1 cellular context compared by ENCODE assay signal in the genomic region with DNA sequence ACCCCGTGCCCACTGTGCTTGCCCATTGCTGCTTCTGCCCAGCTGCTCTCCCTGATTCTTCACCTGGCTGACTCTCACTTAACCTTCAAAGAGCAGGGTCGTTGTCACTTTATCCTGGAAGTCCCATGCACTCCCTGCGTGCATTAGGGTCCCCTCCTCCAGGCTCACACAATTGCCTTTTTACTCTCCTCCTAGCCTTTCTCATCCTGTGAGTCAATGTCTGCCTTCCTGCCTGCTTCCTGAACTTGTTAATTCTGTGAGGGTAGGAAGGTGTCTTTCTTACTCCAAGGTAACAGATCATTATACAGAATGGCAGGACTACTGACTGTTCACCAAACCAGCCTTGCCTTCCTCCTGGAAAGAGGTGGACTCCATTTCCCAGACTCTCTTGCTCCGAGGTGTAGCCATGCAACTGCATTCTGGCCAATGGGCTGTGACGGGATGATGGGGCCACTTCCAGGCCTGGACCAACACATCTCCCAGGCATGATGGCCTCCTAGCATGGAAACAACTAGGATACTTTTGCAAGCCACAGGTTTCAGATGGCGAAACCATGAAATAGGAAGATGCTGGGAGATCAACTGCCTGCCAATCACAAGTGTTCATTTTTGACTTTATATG.
TF ChIP-seq lines count a peak whose summit lies in the region.

No MANE protein-coding gene starts in this region.

TF ChIP-seq in K562, 482 proteins besides CTCF, POLR2A, EP300 and RAD21 (continued from another document):
- TF ChIP-seq, protein P1, sequence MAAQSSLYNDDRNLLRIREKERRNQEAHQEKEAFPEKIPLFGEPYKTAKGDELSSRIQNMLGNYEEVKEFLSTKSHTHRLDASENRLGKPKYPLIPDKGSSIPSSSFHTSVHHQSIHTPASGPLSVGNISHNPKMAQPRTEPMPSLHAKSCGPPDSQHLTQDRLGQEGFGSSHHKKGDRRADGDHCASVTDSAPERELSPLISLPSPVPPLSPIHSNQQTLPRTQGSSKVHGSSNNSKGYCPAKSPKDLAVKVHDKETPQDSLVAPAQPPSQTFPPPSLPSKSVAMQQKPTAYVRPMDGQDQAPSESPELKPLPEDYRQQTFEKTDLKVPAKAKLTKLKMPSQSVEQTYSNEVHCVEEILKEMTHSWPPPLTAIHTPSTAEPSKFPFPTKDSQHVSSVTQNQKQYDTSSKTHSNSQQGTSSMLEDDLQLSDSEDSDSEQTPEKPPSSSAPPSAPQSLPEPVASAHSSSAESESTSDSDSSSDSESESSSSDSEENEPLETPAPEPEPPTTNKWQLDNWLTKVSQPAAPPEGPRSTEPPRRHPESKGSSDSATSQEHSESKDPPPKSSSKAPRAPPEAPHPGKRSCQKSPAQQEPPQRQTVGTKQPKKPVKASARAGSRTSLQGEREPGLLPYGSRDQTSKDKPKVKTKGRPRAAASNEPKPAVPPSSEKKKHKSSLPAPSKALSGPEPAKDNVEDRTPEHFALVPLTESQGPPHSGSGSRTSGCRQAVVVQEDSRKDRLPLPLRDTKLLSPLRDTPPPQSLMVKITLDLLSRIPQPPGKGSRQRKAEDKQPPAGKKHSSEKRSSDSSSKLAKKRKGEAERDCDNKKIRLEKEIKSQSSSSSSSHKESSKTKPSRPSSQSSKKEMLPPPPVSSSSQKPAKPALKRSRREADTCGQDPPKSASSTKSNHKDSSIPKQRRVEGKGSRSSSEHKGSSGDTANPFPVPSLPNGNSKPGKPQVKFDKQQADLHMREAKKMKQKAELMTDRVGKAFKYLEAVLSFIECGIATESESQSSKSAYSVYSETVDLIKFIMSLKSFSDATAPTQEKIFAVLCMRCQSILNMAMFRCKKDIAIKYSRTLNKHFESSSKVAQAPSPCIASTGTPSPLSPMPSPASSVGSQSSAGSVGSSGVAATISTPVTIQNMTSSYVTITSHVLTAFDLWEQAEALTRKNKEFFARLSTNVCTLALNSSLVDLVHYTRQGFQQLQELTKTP (IDR thresholded peaks at IDR 0.05; ENCODE audit: low read depth in 1 of 2, partially characterized antibody in 2 of 2) = no peak
- TF ChIP-seq NFYB (IDR thresholded peaks at IDR 0.05; ENCODE audit: extremely low read depth, insufficient read length) (peak; percentile 33), HES1 (IDR thresholded peaks at IDR 0.05; ENCODE audit: low read depth) (no peak), DACH1 (IDR thresholded peaks at IDR 0.05; ENCODE audit: partially characterized antibody) (no peak), IRF9 (tag; IDR thresholded peaks at IDR 0.05) (no peak), SFPQ (IDR thresholded peaks at IDR 0.05; ENCODE audit: low read depth, low read length) (no peak)
